ENCODE assay signal across 20 cellular contexts in the genomic region with DNA sequence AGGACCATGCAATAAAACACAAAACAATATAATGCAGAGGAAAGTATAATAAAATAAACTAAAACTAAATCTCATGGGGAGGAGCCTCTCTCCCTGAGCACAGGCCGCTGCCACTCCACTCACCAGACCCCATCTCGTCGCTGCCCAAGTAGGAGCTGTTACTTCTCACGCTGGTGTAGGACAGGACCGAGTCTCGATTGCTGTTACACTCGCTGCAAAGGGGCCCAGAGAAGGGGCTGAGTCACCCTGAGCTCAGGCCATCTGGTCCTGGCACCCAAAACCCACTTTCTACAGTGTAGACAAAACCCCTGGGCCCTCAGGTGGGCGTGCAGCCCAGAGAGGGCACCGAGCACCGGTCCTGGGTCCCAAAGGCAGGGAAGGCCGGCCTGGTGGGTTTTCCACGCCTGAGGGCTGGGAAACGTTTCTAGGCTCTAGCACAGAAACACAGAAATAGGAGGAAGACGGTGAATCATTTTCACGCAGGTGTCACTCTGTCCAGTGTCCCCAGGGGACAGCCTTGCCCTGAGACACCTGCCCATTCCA.
DNase-seq lines count a peak whose midpoint lies in the region; ATAC-seq and TF ChIP-seq lines count a peak whose summit lies in the region.
"Had no signal": no experiment of that assay in that cellular context is flagged by ENCODE, and none has a peak within 500 bp of the region (broad histone marks: within the 10 kb centered on the region; RNA-seq: fewer than 3 reads in every experiment).

No MANE protein-coding gene starts in this region.

- TF ChIP-seq EP300 in stomach (IDR thresholded peaks at IDR 0.05): no peak

- ATAC-seq in activated T-helper 17 cell treated with anti-CD3 and anti-CD28 coated beads, Interleukin-2, amount 50 U/mL, for 72 hours (replicated peaks): no peak
- no peak for ATAC-seq in natural killer cell
- ATAC-seq: A549 had no signal

- H3K4me1 Mint-ChIP-seq in activated T-cell treated with anti-CD3 and anti-CD28 coated beads, Interleukin-2, amount 50 U/mL, for 24 hours (ENCODE audit: low read depth): no peaks in the 10 kb centered on the region
- peaks cover 4% of the 10 kb centered on the region for H3K4me1 Mint-ChIP-seq in activated T-helper 17 cell treated with anti-CD3 and anti-CD28 coated beads, Interleukin-2, amount 50 U/mL, for 72 hours
- peaks cover 15 to 29% of the 10 kb centered on the region in 2 donors for H3K4me1 Mint-ChIP-seq in natural killer cell

- no peak overlapping the region for H3K4me3 Mint-ChIP-seq in activated T-cell treated with anti-CD3 and anti-CD28 coated beads, Interleukin-2, amount 50 U/mL, for 24 hours
- no peak overlapping the region for H3K4me3 Mint-ChIP-seq in activated T-helper 17 cell treated with anti-CD3 and anti-CD28 coated beads, Interleukin-2, amount 50 U/mL, for 72 hours
- H3K4me3 Mint-ChIP-seq in natural killer cell: no peak overlapping the region
- H3K4me3 Mint-ChIP-seq: CD4-positive, alpha-beta memory T cell; HFFc6 had no signal

- peaks cover 6% of the 10 kb centered on the region for H3K4me1 ChIP-seq in A673 (ENCODE audit: insufficient read depth, low read length, poor library complexity, severe bottlenecking)
- H3K4me1 ChIP-seq in osteoblast (ENCODE audit: insufficient read depth, low read length): no peaks in the 10 kb centered on the region
- H3K4me1 ChIP-seq in stomach: no peaks in the 10 kb centered on the region
- H3K4me1 ChIP-seq: A549, HAP-1 had no signal

- intact Hi-C loops in A673 (cut with micrococcal nuclease; ENCODE audit: unreplicated experiment) (no loop called here), stomach (cut with DNase I; ENCODE audit: low total_unique reads) (no loop called here), natural killer cell (cut with micrococcal nuclease) (no loop called here)

- CTCF ChIA-PET in A673 (lab: Charles Lee): no interaction called here

- H3K9me3 ChIP-seq in A673 (ENCODE audit: low read depth, low read length, poor library complexity, severe bottlenecking): no peaks in the 10 kb centered on the region
- H3K9me3 ChIP-seq in osteoblast (ENCODE audit: low read depth, low read length): no peaks in the 10 kb centered on the region
- H3K9me3 ChIP-seq in stomach: no peaks in the 10 kb centered on the region
- H3K9me3 ChIP-seq: A549, HAP-1 had no signal

- DNase-seq in activated T-cell treated with anti-CD3 and anti-CD28 coated beads, Interleukin-2, amount 50 U/mL, for 24 hours: no peak
- no peak for DNase-seq in activated T-cell treated with anti-CD3 and anti-CD28 coated beads for 4 hours
- no peak for DNase-seq in A673 (ENCODE audit: low spot score)
- DNase-seq in osteoblast (ENCODE audit: insufficient read length, low spot score, missing footprints): peak; percentile 64
- DNase-seq in stomach: no peak
- DNase-seq in natural killer cell: no peak
- DNase-seq in MV-4-11 (lab: John Stamatoyannopoulos, UW): no peak
- DNase-seq: 8988T; C1 segment of cervical spinal cord; Calu3; CD4-positive, alpha-beta memory T cell; COR-L47; DMS53; DMS79 treated with DMSO at 0.1 percent for 48 hours; GF-D8; GOT3; HFFc6 had no signal

- peaks cover 77% of the 10 kb centered on the region for H3K36me3 Mint-ChIP-seq in activated T-cell treated with anti-CD3 and anti-CD28 coated beads, Interleukin-2, amount 50 U/mL, for 24 hours (ENCODE audit: low read depth)
- peaks cover 96% of the 10 kb centered on the region for H3K36me3 Mint-ChIP-seq in activated T-helper 17 cell treated with anti-CD3 and anti-CD28 coated beads, Interleukin-2, amount 50 U/mL, for 72 hours (ENCODE audit: low read depth)
- H3K36me3 Mint-ChIP-seq in natural killer cell: peaks cover 43% of the 10 kb centered on the region

- H3K27me3 Mint-ChIP-seq in activated T-cell treated with anti-CD3 and anti-CD28 coated beads, Interleukin-2, amount 50 U/mL, for 24 hours: no peaks in the 10 kb centered on the region
- no peaks in the 10 kb centered on the region for H3K27me3 Mint-ChIP-seq in activated T-helper 17 cell treated with anti-CD3 and anti-CD28 coated beads, Interleukin-2, amount 50 U/mL, for 72 hours
- H3K27me3 Mint-ChIP-seq in natural killer cell (ENCODE audit: low read depth in 2 of 2): no peaks in the 10 kb centered on the region
- H3K27me3 Mint-ChIP-seq: CD4-positive, alpha-beta memory T cell had no signal

- no peaks in the 10 kb centered on the region for H3K27me3 ChIP-seq in A673 (replicated peaks; ENCODE audit: insufficient read depth, low read depth, low read length, poor library complexity)
- no peaks in the 10 kb centered on the region for H3K27me3 ChIP-seq in osteoblast (ENCODE audit: insufficient read depth, low read length)
- no peaks in the 10 kb centered on the region for H3K27me3 ChIP-seq in stomach

- H3K79me2 ChIP-seq in osteoblast (ENCODE audit: insufficient read depth, low read length): no peaks in the 10 kb centered on the region

- H4K20me1 ChIP-seq in osteoblast (ENCODE audit: insufficient read depth, low read length): no peaks in the 10 kb centered on the region

- 84 to 93% (median 88%) methylated on average over 11 to 15 of the region's 15 CpGs for WGBS in stomach, 5 donors

- TF ChIP-seq CTCF in A673 (conservative IDR thresholded peaks at IDR 0.05; ENCODE audit: low read depth, low read length): no peak
- no peak for TF ChIP-seq CTCF in osteoblast (IDR thresholded peaks at IDR 0.05; ENCODE audit: extremely low read depth, low read depth, low read length)
- no peak for TF ChIP-seq CTCF in stomach (IDR thresholded peaks at IDR 0.05)
- no peak for TF ChIP-seq CTCF in natural killer cell (IDR thresholded peaks at IDR 0.05)

- H2AFZ ChIP-seq in osteoblast (ENCODE audit: low read length): no peak overlapping the region

- H3K27ac ChIP-seq in A673 (ENCODE audit: low read depth, low read length, poor library complexity, severe bottlenecking) (peak overlapping the region; percentile 54), osteoblast (ENCODE audit: low read depth, low read length) (no peak overlapping the region), stomach (no peak overlapping the region)
- H3K27ac ChIP-seq: A549 had no signal

- no peak overlapping the region for H3K4me3 ChIP-seq in A673 (ENCODE audit: low read depth, low read length, poor library complexity, severe bottlenecking)
- no peak overlapping the region for H3K4me3 ChIP-seq in osteoblast (ENCODE audit: insufficient read depth, low read length)
- H3K4me3 ChIP-seq in stomach: no peak overlapping the region
- H3K4me3 ChIP-seq: A549, HAP-1 had no signal

- POLR2A ChIA-PET in A673 (lab: Charles Lee; ENCODE audit: low non-redundant PET): no interaction called here

- TF ChIP-seq POLR2A in stomach (IDR thresholded peaks at IDR 0.05): no peak

- H3K36me3 ChIP-seq in A673 (ENCODE audit: insufficient read depth, low read length, poor library complexity, severe bottlenecking): peaks cover 94% of the 10 kb centered on the region
- H3K36me3 ChIP-seq in osteoblast (ENCODE audit: insufficient read depth, low read length): peaks cover 2% of the 10 kb centered on the region
- H3K36me3 ChIP-seq in stomach: peaks cover 22 to 97% (median 90%) of the 10 kb centered on the region in 4 donors
- H3K36me3 ChIP-seq: HAP-1 had no signal

- no peak overlapping the region for H3K4me2 ChIP-seq in osteoblast (ENCODE audit: insufficient read depth, low read length)
- H3K4me2 ChIP-seq: A549 had no signal

- no peaks in the 10 kb centered on the region for H3K9me3 Mint-ChIP-seq in activated T-cell treated with anti-CD3 and anti-CD28 coated beads, Interleukin-2, amount 50 U/mL, for 24 hours
- no peaks in the 10 kb centered on the region for H3K9me3 Mint-ChIP-seq in activated T-helper 17 cell treated with anti-CD3 and anti-CD28 coated beads, Interleukin-2, amount 50 U/mL, for 72 hours
- no peaks in the 10 kb centered on the region for H3K9me3 Mint-ChIP-seq in natural killer cell
- H3K9me3 Mint-ChIP-seq: HFFc6 had no signal

- H3K27ac Mint-ChIP-seq in activated T-cell treated with anti-CD3 and anti-CD28 coated beads, Interleukin-2, amount 50 U/mL, for 24 hours: peak overlapping the region; percentile 47
- H3K27ac Mint-ChIP-seq in activated T-helper 17 cell treated with anti-CD3 and anti-CD28 coated beads, Interleukin-2, amount 50 U/mL, for 72 hours: peak overlapping the region; percentile 46
- H3K27ac Mint-ChIP-seq in natural killer cell: peak overlapping the region in 1 of 2 donors; percentile 18
- H3K27ac Mint-ChIP-seq: HFFc6 had no signal

- no TSS peak for BruUV-seq in A673 (replicated peaks; lab: Mats Ljungman, UMichigan)
